8 cellular contexts compared by ENCODE assay signal in genomic region chr4:54971474-54971950, GRCh38.
DNase-seq lines count a peak whose midpoint lies in the region; ATAC-seq, FAIRE-seq and TF ChIP-seq lines count a peak whose summit lies in the region.

No MANE protein-coding gene starts in this region.

- H4K8ac ChIP-seq in H1 (ENCODE audit: extremely low read depth, insufficient read depth, low read length), result no peak overlapping the region
- no peak overlapping the region for H4K8ac ChIP-seq in mesenchymal stem cell (ENCODE audit: low read length)

- no peak overlapping the region for H4K5ac ChIP-seq in H1 (ENCODE audit: insufficient read length, low read depth, low read length)

- no peak overlapping the region for H3K4ac ChIP-seq in H1 (replicated peaks; ENCODE audit: insufficient read length, low read depth, low read length)
- H3K4ac ChIP-seq in mesenchymal stem cell (ENCODE audit: low read depth in 1 of 2, low read length in 2 of 2), result no peak overlapping the region

- no peaks in the 10 kb centered on the region for H4K20me1 ChIP-seq in H1 (replicated peaks in 1 of 2; ENCODE audit: control insufficient read depth in 1 of 2, insufficient read depth in 2 of 2, low read length in 2 of 2)

- no peak overlapping the region for H2AK5ac ChIP-seq in H1 (ENCODE audit: low read depth, low read length)
- H2AK5ac ChIP-seq in mesenchymal stem cell (ENCODE audit: low read length, severe bottlenecking), result no peak overlapping the region

- H2BK15ac ChIP-seq in H1 (ENCODE audit: low read length), result no peak overlapping the region
- no peak overlapping the region for H2BK15ac ChIP-seq in mesenchymal stem cell (ENCODE audit: low read depth, poor library complexity, severe bottlenecking)

- H3K9ac ChIP-seq in H1 (replicated peaks in 1 of 4; ENCODE audit: extremely low read depth in 1 of 4, low read depth in 3 of 4, low read length in 3 of 4) (no peak overlapping the region), mesenchymal stem cell (ENCODE audit: low read length) (peak overlapping the region; percentile 33)

- H3K14ac ChIP-seq in H1 (ENCODE audit: insufficient read length) (no peak overlapping the region), mesenchymal stem cell (ENCODE audit: low read length in 2 of 2) (no peak overlapping the region)

- FAIRE-seq in H1 (lab: Jason Lieb, UNC), result peak; percentile 90
- FAIRE-seq in GM12892 (lab: Jason Lieb, UNC), result no peak

- ATAC-seq in GM19043 (IDR thresholded peaks at IDR 0.05; ENCODE audit: low read depth, unreplicated experiment) (peak; percentile 74), GM19452 (IDR thresholded peaks at IDR 0.05; ENCODE audit: unreplicated experiment) (no peak)

- H3K79me2 ChIP-seq in H1 (ENCODE audit: control insufficient read depth in 1 of 2, insufficient read depth in 2 of 2, low read length in 2 of 2), result no peaks in the 10 kb centered on the region

- POLR2A ChIA-PET in H1 (lab: Charles Lee; ENCODE audit: partially characterized antibody), result interaction anchor here (0.6 to 1.1 kb wide), 2 partner anchors 133 to 1416 kb away, joined by 3 read pairs; partner anchors contain the start of gene AASDH

- H3K36me3 ChIP-seq in H1 (ENCODE audit: control insufficient read depth in 2 of 4, insufficient read depth in 4 of 4, low read length in 3 of 4), result no peaks in the 10 kb centered on the region
- H3K36me3 ChIP-seq in mesenchymal stem cell (ENCODE audit: control insufficient read depth in 1 of 2, insufficient read depth in 2 of 2, low read depth in 1 of 2, low read length in 2 of 2), result no peaks in the 10 kb centered on the region

- TF ChIP-seq POLR2A in H1 (IDR thresholded peaks at IDR 0.05; ENCODE audit: control extremely low read depth in 1 of 2, low read depth in 2 of 2, low read length in 2 of 2), result no peak
- TF ChIP-seq POLR2A in GM12892 (IDR thresholded peaks at IDR 0.05; ENCODE audit: low read depth, low read length), result no peak

- H3K4me3 ChIP-seq in H1 (ENCODE audit: extremely low read depth in 1 of 4, insufficient read depth in 2 of 4, low read depth in 3 of 4, low read length in 4 of 4) (no peak overlapping the region), mesenchymal stem cell (ENCODE audit: insufficient read depth in 1 of 2, low read depth in 1 of 2, low read length in 2 of 2) (no peak overlapping the region)

- WGBS in H1 (ENCODE audit: extremely low coverage in 1 of 2, insufficient coverage in 1 of 2, insufficient read length in 1 of 2, insufficient replicate concordance in 2 of 2, low coverage in 1 of 2, low lambda C conversion rate in 2 of 2, missing lambda C conversion rate in 1 of 2), 2 experiments, result 21% methylated on average over 7 of the region's 7 CpGs; no CpG with 5 or more reads in 1 of the 2 experiments
- 0% methylated on average over 6 of the region's 7 CpGs for WGBS in mesenchymal stem cell

- H4K91ac ChIP-seq in H1 (replicated peaks; ENCODE audit: insufficient read length, low read length) (no peak overlapping the region), mesenchymal stem cell (ENCODE audit: low read length) (no peak overlapping the region)

- H3K18ac ChIP-seq in H1 (ENCODE audit: extremely low read depth, low read length) (no peak overlapping the region), mesenchymal stem cell (ENCODE audit: low read depth in 1 of 2, low read length in 2 of 2) (no peak overlapping the region)

- CTCF ChIA-PET in H1 (lab: Charles Lee; ENCODE audit: partially characterized antibody), result interaction anchor here (0.6 to 3.7 kb wide), 38 partner anchors 9 to 654 kb away, joined by 3 to 40 read pairs (median 4); no protein-coding TSS in a partner anchor

- no peaks in the 10 kb centered on the region for H3K9me3 ChIP-seq in H1 (ENCODE audit: insufficient read depth in 2 of 2, low read depth in 1 of 2, low read length in 1 of 2)
- no peaks in the 10 kb centered on the region for H3K9me3 ChIP-seq in mesenchymal stem cell (ENCODE audit: control insufficient read depth, low read length)

- DNase-seq in COLO829 (ENCODE audit: low spot score) (peak; percentile 84), OCI-M2 (lab: John Stamatoyannopoulos, UW; ENCODE audit: unreplicated experiment) (peak; percentile 49), H1 (ENCODE audit: low read depth in 1 of 2, low spot score in 2 of 2) (no peak), mesenchymal stem cell (peak; percentile 67), GM12892 (ENCODE audit: insufficient read length) (no peak)

- H2BK12ac ChIP-seq in H1 (ENCODE audit: low read depth, low read length) (no peak overlapping the region), mesenchymal stem cell (ENCODE audit: low read length in 2 of 2) (no peak overlapping the region)

- no peak overlapping the region for H3K4me2 ChIP-seq in H1 (ENCODE audit: insufficient read depth in 1 of 2, low read depth in 2 of 2, low read length in 2 of 2)
- no peak overlapping the region for H3K4me2 ChIP-seq in mesenchymal stem cell (ENCODE audit: low read length, poor library complexity, severe bottlenecking)

- peak in 2 of 3 experiments; percentile 50 to 65; a peak in 3 of 4 replicates for TF ChIP-seq CTCF in H1 (IDR thresholded peaks at IDR 0.05; ENCODE audit: control extremely low read depth in 1 of 3, insufficient read depth in 1 of 3, low read depth in 1 of 3, low read length in 3 of 3)

- no peak for TF ChIP-seq EP300 in Ishikawa (IDR thresholded peaks at IDR 0.05; ENCODE audit: borderline replicate concordance)
- TF ChIP-seq EP300 in H1 (IDR thresholded peaks at IDR 0.05; ENCODE audit: borderline replicate concordance in 1 of 2, low read depth in 2 of 2, low read length in 2 of 2), result no peak

- H2AFZ ChIP-seq in H1 (ENCODE audit: low read length) (peak overlapping the region; percentile 79; the same call in 1 of the 2 replicates), mesenchymal stem cell (ENCODE audit: low read depth, low read length) (no peak overlapping the region)

- TF ChIP-seq RAD21 in Ishikawa (IDR thresholded peaks at IDR 0.05; ENCODE audit: low read depth) (peak; percentile 72), H1 (IDR thresholded peaks at IDR 0.05 in 1 of 2, conservative IDR thresholded peaks at IDR 0.05 in 1 of 2; ENCODE audit: low read depth in 2 of 2, low read length in 2 of 2) (peak; percentile 69 to 73)

- no peak overlapping the region for H3K23ac ChIP-seq in H1 (ENCODE audit: insufficient read length)
- H3K23ac ChIP-seq in mesenchymal stem cell (ENCODE audit: low read length in 2 of 2), result no peak overlapping the region

- no peak overlapping the region for H2BK120ac ChIP-seq in H1 (replicated peaks; ENCODE audit: low read depth, low read length)
- H2BK120ac ChIP-seq in mesenchymal stem cell (ENCODE audit: low read depth, low read length), result no peak overlapping the region

- peaks cover 0 to under 1% (median 0%) of the 10 kb centered on the region in 4 experiments; a peak in 1 of 7 replicates for H3K4me1 ChIP-seq in H1 (replicated peaks in 1 of 4; ENCODE audit: control insufficient read depth in 3 of 4, insufficient read depth in 4 of 4, low read length in 3 of 4)
- H3K4me1 ChIP-seq in mesenchymal stem cell (ENCODE audit: control insufficient read depth, insufficient read depth, low read depth, low read length), result no peaks in the 10 kb centered on the region

- H3K56ac ChIP-seq in H1 (replicated peaks; ENCODE audit: insufficient read length, low read depth, low read length), result no peak overlapping the region

- H3K79me1 ChIP-seq in H1 (ENCODE audit: low read depth, low read length) (no peaks in the 10 kb centered on the region), mesenchymal stem cell (replicated peaks; ENCODE audit: low read length, poor library complexity, severe bottlenecking) (no peaks in the 10 kb centered on the region)

- H2BK5ac ChIP-seq in H1 (ENCODE audit: low read depth, low read length) (no peak overlapping the region), mesenchymal stem cell (ENCODE audit: low read depth, low read length, poor library complexity, severe bottlenecking) (no peak overlapping the region)

- H3K27ac ChIP-seq in H1 (ENCODE audit: low read depth, low read length) (no peak overlapping the region), mesenchymal stem cell (ENCODE audit: low read length, poor library complexity, severe bottlenecking) (no peak overlapping the region)

- H2BK20ac ChIP-seq in H1 (ENCODE audit: low read length), result no peak overlapping the region

- H3K27me3 ChIP-seq in H1 (replicated peaks in 1 of 4; ENCODE audit: control insufficient read depth in 3 of 4, extremely low read depth in 1 of 4, insufficient read depth in 3 of 4, low read length in 3 of 4) (no peaks in the 10 kb centered on the region), mesenchymal stem cell (ENCODE audit: control insufficient read depth in 1 of 2, insufficient read depth in 1 of 2, low read length in 2 of 2) (peaks cover 15 to 32% of the 10 kb centered on the region in 2 experiments)

- no peaks in the 10 kb centered on the region for H3K23me2 ChIP-seq in H1 (ENCODE audit: low read depth, low read length)

TF ChIP-seq in Ishikawa, 13 proteins besides CTCF, POLR2A, EP300 and RAD21 (continues in another document):
- TF ChIP-seq ZBTB7A (IDR thresholded peaks at IDR 0.05; ENCODE audit: low read depth) (no peak), MAX (IDR thresholded peaks at IDR 0.05) (no peak), CEBPB (IDR thresholded peaks at IDR 0.05) (no peak), USF1 (IDR thresholded peaks at IDR 0.05) (no peak), EGR1 (IDR thresholded peaks at IDR 0.05) (no peak)

TF ChIP-seq in H1, 55 proteins besides CTCF, POLR2A, EP300 and RAD21 (continues in another document):
- TF ChIP-seq KDM4A (IDR thresholded peaks at IDR 0.05; ENCODE audit: low read depth, low read length, severe bottlenecking) (no peak), POLR2AphosphoS5 (IDR thresholded peaks at IDR 0.05; ENCODE audit: low read depth, low read length) (no peak), E2F6 (IDR thresholded peaks at IDR 0.05) (no peak), SP4 (IDR thresholded peaks at IDR 0.05; ENCODE audit: low read length) (no peak), SRF (IDR thresholded peaks at IDR 0.05; ENCODE audit: low read depth, low read length) (no peak), JUND (IDR thresholded peaks at IDR 0.05; ENCODE audit: low read length) (no peak), CEBPB (IDR thresholded peaks at IDR 0.05; ENCODE audit: low read depth, low read length) (no peak), EGR1 (IDR thresholded peaks at IDR 0.05; ENCODE audit: borderline replicate concordance, low read depth, low read length) (no peak)

Comparison
In these comparisons a context has a peak if more than half of its experiments do, and no peak if none do; other contexts are left out.
1. DNase-seq: peak in COLO829 (single experiment), OCI-M2 (single experiment) and mesenchymal stem cell (single experiment); none in H1 (0 of 2) and GM12892 (single experiment).